ENCODE assay signal across 9 cellular contexts in the genomic region with DNA sequence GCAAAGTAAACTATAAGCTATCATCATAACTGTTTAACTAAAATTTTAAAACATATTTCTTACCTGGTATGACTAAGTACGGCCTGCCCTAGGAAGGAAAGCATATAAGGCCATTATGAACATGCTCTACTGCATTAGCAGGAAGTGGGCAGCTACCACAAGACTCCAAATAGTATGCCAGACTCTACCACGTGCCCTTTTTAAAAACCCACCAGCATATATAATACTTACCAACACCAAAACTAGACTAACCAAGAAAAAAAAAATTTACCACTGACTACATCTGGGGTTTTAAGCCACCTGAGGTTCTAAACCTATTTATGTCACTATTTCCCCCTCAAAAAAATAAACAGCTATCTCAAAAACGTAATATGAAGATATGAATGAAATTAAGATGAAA. TPM values are rescaled to one million over a fixed set of nuclear protein-coding genes. Genes with fewer than 3 reads are reported as not detected.
DNase-seq lines count a peak whose midpoint lies in the region; ATAC-seq, FAIRE-seq and TF ChIP-seq lines count a peak whose summit lies in the region.
"Had no signal": no experiment of that assay in that cellular context is flagged by ENCODE, and none has a peak within 500 bp of the region (broad histone marks: within the 10 kb centered on the region; RNA-seq: fewer than 3 reads in every experiment).

No MANE protein-coding gene starts in this region.

- H3K27me3 ChIP-seq in CD4-positive, alpha-beta memory T cell (ENCODE audit: insufficient read depth, low read length) = no peaks in the 10 kb centered on the region

- no peak for TF ChIP-seq CTCF in D721Med (IDR thresholded peaks at IDR 0.05; ENCODE audit: insufficient read depth, missing control alignments)

- peaks cover 14 to 36% of the 10 kb centered on the region in 2 donors for H3K36me3 Mint-ChIP-seq in CD4-positive, alpha-beta memory T cell
- peaks cover 22% of the 10 kb centered on the region for H3K36me3 Mint-ChIP-seq in activated CD4-positive, alpha-beta memory T cell treated with anti-CD3 and anti-CD28 coated beads for 36 hours

- peaks cover 50 to 82% (median 68%) of the 10 kb centered on the region in 4 donors for H3K4me1 Mint-ChIP-seq in CD4-positive, alpha-beta memory T cell
- H3K4me1 Mint-ChIP-seq in activated CD4-positive, alpha-beta memory T cell treated with anti-CD3 and anti-CD28 coated beads for 36 hours (ENCODE audit: low read depth) = peaks cover 70% of the 10 kb centered on the region

- no peaks in the 10 kb centered on the region for H3K9me3 Mint-ChIP-seq in CD4-positive, alpha-beta memory T cell
- H3K9me3 Mint-ChIP-seq in activated CD4-positive, alpha-beta memory T cell treated with anti-CD3 and anti-CD28 coated beads for 36 hours = no peaks in the 10 kb centered on the region

- no peaks in the 10 kb centered on the region for H3K9me3 ChIP-seq in CD4-positive, alpha-beta memory T cell (ENCODE audit: control insufficient read depth in 1 of 2, low read length in 2 of 2)

- peak overlapping the region; percentile 1 to 80 (median 60) for H3K4me3 Mint-ChIP-seq in CD4-positive, alpha-beta memory T cell
- peak overlapping the region; percentile 34 for H3K4me3 Mint-ChIP-seq in activated CD4-positive, alpha-beta memory T cell treated with anti-CD3 and anti-CD28 coated beads for 36 hours

- peak overlapping the region; percentile 22 for H3K27ac ChIP-seq in CD4-positive, alpha-beta memory T cell (ENCODE audit: low read depth, low read length)

- peak overlapping the region; percentile 76 to 93 (median 89) for H3K27ac Mint-ChIP-seq in CD4-positive, alpha-beta memory T cell
- peak overlapping the region; percentile 64 for H3K27ac Mint-ChIP-seq in activated CD4-positive, alpha-beta memory T cell treated with anti-CD3 and anti-CD28 coated beads for 36 hours

- CTCF ChIA-PET in CD4-positive, alpha-beta memory T cell (lab: Charles Lee; ENCODE audit: partially characterized antibody) = interaction anchor here (0.9 to 2.4 kb wide), 2 partner anchors 29 kb away, joined by 3 to 6 read pairs; no protein-coding TSS in a partner anchor
- CTCF ChIA-PET in activated CD4-positive, alpha-beta memory T cell treated with anti-CD3 and anti-CD28 coated beads for 36 hours (lab: Charles Lee) = interaction anchor here (0.6 to 3.3 kb wide), 5 partner anchors 16 to 220 kb away, joined by 4 to 14 read pairs (median 6); a partner anchor contains a TSS

- peak; percentile 87 to 90 (median 87) for DNase-seq in CD4-positive, alpha-beta memory T cell
- DNase-seq in activated CD4-positive, alpha-beta memory T cell treated with anti-CD3 and anti-CD28 coated beads for 36 hours = peak; percentile 74
- DNase-seq in stimulated activated CD4-positive, alpha-beta T cell treated with anti-CD3 and anti-CD28 coated beads, TNF-alpha, amount 100 ng/mL, for 48 hours (ENCODE audit: low read depth in 3 of 3) = peak in 2 of 3 donors; percentile 16 to 24
- DNase-seq in NCI-H748 treated with DMSO at 0.1 percent for 48 hours (lab: John Stamatoyannopoulos, UW) (no peak), AG08396 (ENCODE audit: low spot score) (no peak), D721Med (ENCODE audit: insufficient read length, low spot score) (no peak)

- FAIRE-seq in D721Med (lab: Jason Lieb, UNC) = no peak
- FAIRE-seq: colon had no signal

- intact Hi-C loops in CD4-positive, alpha-beta memory T cell (cut with micrococcal nuclease) = loop anchor here (1.0 to 10.0 kb wide), 2 partner anchors 30 to 46 kb away; a partner anchor contains a TSS
- intact Hi-C loops in activated CD4-positive, alpha-beta memory T cell treated with anti-CD3 and anti-CD28 coated beads for 36 hours (cut with micrococcal nuclease) = loop anchor here (1.0 to 2.0 kb wide), 3 partner anchors 17 to 336 kb away; a partner anchor contains a TSS

- POLR2A ChIA-PET in CD4-positive, alpha-beta memory T cell (lab: Charles Lee; ENCODE audit: partially characterized antibody) = interaction anchor here (0.8 to 2.8 kb wide), 6 partner anchors 12 to 534 kb away, joined by 3 to 37 read pairs (median 3); a partner anchor contains a TSS
- POLR2A ChIA-PET in activated CD4-positive, alpha-beta memory T cell treated with anti-CD3 and anti-CD28 coated beads for 36 hours (lab: Charles Lee) = interaction anchor here (0.5 to 1.2 kb wide), 3 partner anchors 11 to 341 kb away, joined by 3 to 4 read pairs (median 3); no protein-coding TSS in a partner anchor

- peaks cover 2% of the 10 kb centered on the region for H3K36me3 ChIP-seq in CD4-positive, alpha-beta memory T cell (ENCODE audit: insufficient read depth, low read length)

- peak; percentile 96 for ATAC-seq in GM19397 (IDR thresholded peaks at IDR 0.05; ENCODE audit: unreplicated experiment)
- ATAC-seq in HG03432 (IDR thresholded peaks at IDR 0.05; ENCODE audit: unreplicated experiment) = peak; percentile 97

- H3K4me3 ChIP-seq in CD4-positive, alpha-beta memory T cell (ENCODE audit: low read length in 2 of 2) = no peak overlapping the region

- no peaks in the 10 kb centered on the region for H3K27me3 Mint-ChIP-seq in CD4-positive, alpha-beta memory T cell
- H3K27me3 Mint-ChIP-seq in activated CD4-positive, alpha-beta memory T cell treated with anti-CD3 and anti-CD28 coated beads for 36 hours = no peaks in the 10 kb centered on the region

- H3K4me1 ChIP-seq in CD4-positive, alpha-beta memory T cell (ENCODE audit: insufficient read depth, low read length) = peaks cover 73% of the 10 kb centered on the region

RNA-seq across cellular contexts. Expression of a gene that starts 30.1 kb away (rescaled TPM):
- total RNA-seq in CD4-positive, alpha-beta memory T cell = 100 to 1,000 TPM; 100 to 108 TPM
- polyA plus RNA-seq in CD4-positive, alpha-beta memory T cell = 10 to 100 TPM; 55.2 to 61.8 TPM
- total RNA-seq in activated CD4-positive, alpha-beta memory T cell treated with anti-CD3 and anti-CD28 coated beads for 36 hours = 10 to 100 TPM; 88.9 to 92.4 TPM

Comparison
In these comparisons a context has a peak if more than half of its experiments do, and no peak if none do; other contexts are left out.
1. DNase-seq: peak in CD4-positive, alpha-beta memory T cell (5 of 5), activated CD4-positive, alpha-beta memory T cell treated with anti-CD3 and anti-CD28 coated beads for 36 hours (single experiment) and stimulated activated CD4-positive, alpha-beta T cell treated with anti-CD3 and anti-CD28 coated beads, TNF-alpha, amount 100 ng/mL, for 48 hours (2 of 3); none in NCI-H748 treated with DMSO at 0.1 percent for 48 hours (single experiment), AG08396 (single experiment) and D721Med (single experiment).